Comparison of ENCODE assay signal across 10 cellular contexts in genomic region chr5:81787843-81788242, GRCh38. TPM values are rescaled to one million over a fixed set of nuclear protein-coding genes. Genes with fewer than 3 reads are reported as not detected.
DNase-seq lines count a peak whose midpoint lies in the region; TF ChIP-seq lines count a peak whose summit lies in the region.
"Had no signal": no experiment of that assay in that cellular context is flagged by ENCODE, and none has a peak within 500 bp of the region (broad histone marks: within the 10 kb centered on the region; RNA-seq: fewer than 3 reads in every experiment).

No MANE protein-coding gene starts in this region.

- no peaks in the 10 kb centered on the region for H3K27me3 Mint-ChIP-seq in type B pancreatic cell
- H3K27me3 Mint-ChIP-seq in CD8-positive, alpha-beta memory T cell: peaks cover 0 to 6% of the 10 kb centered on the region in 2 donors
- H3K27me3 Mint-ChIP-seq: naive B cell had no signal

- H3K4me1 ChIP-seq in CD8-positive, alpha-beta memory T cell (ENCODE audit: insufficient read depth, low read length): peaks cover 5% of the 10 kb centered on the region

- H3K4me3 ChIP-seq in brain microvascular endothelial cell (ENCODE audit: low read depth, low read length): no peak overlapping the region
- H3K4me3 ChIP-seq in CD8-positive, alpha-beta memory T cell (ENCODE audit: low read length): no peak overlapping the region

- no peak overlapping the region for H3K27ac ChIP-seq in brain microvascular endothelial cell
- H3K27ac ChIP-seq in CD8-positive, alpha-beta memory T cell (ENCODE audit: low read depth, low read length): no peak overlapping the region

- CTCF ChIA-PET in CD8-positive, alpha-beta memory T cell (lab: Charles Lee): no interaction called here

- H3K9me3 ChIP-seq in CD8-positive, alpha-beta memory T cell (ENCODE audit: low read length): no peaks in the 10 kb centered on the region

- in situ Hi-C loops in brain microvascular endothelial cell (cut with HindIII; ENCODE audit: low pct_ligation_motif_present, low sequenced_read_pairs): no loop called here

- H3K36me3 ChIP-seq in brain microvascular endothelial cell (replicated peaks): no peaks in the 10 kb centered on the region
- H3K36me3 ChIP-seq in CD8-positive, alpha-beta memory T cell (ENCODE audit: insufficient read depth, low read length): no peaks in the 10 kb centered on the region

- H3K4me1 Mint-ChIP-seq in type B pancreatic cell (ENCODE audit: unreplicated experiment): peaks cover 24% of the 10 kb centered on the region
- H3K4me1 Mint-ChIP-seq in CD8-positive, alpha-beta memory T cell: peaks cover 7 to 12% (median 11%) of the 10 kb centered on the region in 3 donors
- H3K4me1 Mint-ChIP-seq: naive B cell had no signal

- no peaks in the 10 kb centered on the region for H3K27me3 ChIP-seq in brain microvascular endothelial cell (replicated peaks)
- H3K27me3 ChIP-seq in CD8-positive, alpha-beta memory T cell (ENCODE audit: insufficient read depth, low read length, poor library complexity, severe bottlenecking): no peaks in the 10 kb centered on the region

- H3K9me3 Mint-ChIP-seq in type B pancreatic cell: peaks cover 5% of the 10 kb centered on the region
- no peaks in the 10 kb centered on the region for H3K9me3 Mint-ChIP-seq in CD8-positive, alpha-beta memory T cell
- H3K9me3 Mint-ChIP-seq: CD4-positive, CD25-positive, alpha-beta regulatory T cell; naive B cell had no signal

- DNase-seq in NCI-H2171 treated with DMSO at 0.1 percent for 48 hours (lab: John Stamatoyannopoulos, UW): peak; percentile 1
- DNase-seq in NCI-H2171 (lab: John Stamatoyannopoulos, UW): no peak
- DNase-seq in brain microvascular endothelial cell: peak; percentile 55
- peak; percentile 95 for DNase-seq in left kidney (ENCODE audit: low read depth, low spot score)
- no peak for DNase-seq in type B pancreatic cell (ENCODE audit: extremely low spot score, unreplicated experiment)
- DNase-seq in CD8-positive, alpha-beta memory T cell: no peak
- no peak for DNase-seq in SKM-1 (lab: John Stamatoyannopoulos, UW; ENCODE audit: unreplicated experiment)
- DNase-seq in NCI-H82 treated with DMSO at 0.1 percent for 48 hours (lab: John Stamatoyannopoulos, UW; ENCODE audit: unreplicated experiment): no peak
- DNase-seq: CD4-positive, CD25-positive, alpha-beta regulatory T cell; naive B cell had no signal

- H3K36me3 Mint-ChIP-seq in type B pancreatic cell: peaks cover 3% of the 10 kb centered on the region
- no peaks in the 10 kb centered on the region for H3K36me3 Mint-ChIP-seq in CD8-positive, alpha-beta memory T cell
- H3K36me3 Mint-ChIP-seq: CD4-positive, CD25-positive, alpha-beta regulatory T cell; naive B cell had no signal

- H3K4me3 Mint-ChIP-seq in type B pancreatic cell: peak overlapping the region; percentile 66
- H3K4me3 Mint-ChIP-seq in CD8-positive, alpha-beta memory T cell: no peak overlapping the region
- H3K4me3 Mint-ChIP-seq: CD4-positive, CD25-positive, alpha-beta regulatory T cell; naive B cell had no signal

- no peak for TF ChIP-seq CTCF in brain microvascular endothelial cell (IDR thresholded peaks at IDR 0.05; ENCODE audit: low read depth, low read length, missing control alignments)
- no peak for TF ChIP-seq CTCF in type B pancreatic cell (conservative IDR thresholded peaks at IDR 0.05)

- H3K27ac Mint-ChIP-seq in type B pancreatic cell: peak overlapping the region; percentile 64
- no peak overlapping the region for H3K27ac Mint-ChIP-seq in CD8-positive, alpha-beta memory T cell
- H3K27ac Mint-ChIP-seq: CD4-positive, CD25-positive, alpha-beta regulatory T cell; naive B cell had no signal

- POLR2A ChIA-PET in CD8-positive, alpha-beta memory T cell (lab: Charles Lee): no interaction called here

RNA-seq across cellular contexts. Expression of gene SSBP2, which starts 36.9 kb away (rescaled TPM):
- 85.2 and 102 TPM in 2 replicates for total RNA-seq in type B pancreatic cell (ENCODE audit: low replicate concordance)
- 10 to 100 TPM in 1 of 2 experiments, 1 to 10 TPM in 1; 9.2 to 10.4 TPM for total RNA-seq in CD8-positive, alpha-beta memory T cell
- 21.8 TPM for polyA plus RNA-seq in CD8-positive, alpha-beta memory T cell

Comparison
In these comparisons a context has a peak if more than half of its experiments do, and no peak if none do; other contexts are left out.
1. DNase-seq: peak in NCI-H2171 treated with DMSO at 0.1 percent for 48 hours (single experiment), brain microvascular endothelial cell (single experiment) and left kidney (single experiment); none in NCI-H2171 (single experiment), type B pancreatic cell (single experiment), CD8-positive, alpha-beta memory T cell (0 of 5), SKM-1 (single experiment) and NCI-H82 treated with DMSO at 0.1 percent for 48 hours (single experiment).